ENCODE assay signal across 8 cellular contexts in genomic region chr1:43531906-43532584, GRCh38. TPM values are rescaled to one million over a fixed set of nuclear protein-coding genes. Genes with fewer than 3 reads are reported as not detected.
A peak's percentile ranks its signal among the peaks of the same experiment; 100 is the strongest.
DNase-seq lines count a peak whose midpoint lies in the region; ATAC-seq and TF ChIP-seq lines count a peak whose summit lies in the region.

No MANE protein-coding gene starts in this region.

- peak overlapping the region; percentile 5; the same call in 1 of the 2 replicates for H3K9ac ChIP-seq in OCI-LY1 (ENCODE audit: low read length)
- no peak overlapping the region for H3K9ac ChIP-seq in parathyroid adenoma

- no peaks in the 10 kb centered on the region for H3K27me3 Mint-ChIP-seq in Calu3 (ENCODE audit: unreplicated experiment)

- intact Hi-C loops in Calu3 (cut with micrococcal nuclease; ENCODE audit: unreplicated experiment) (no loop called here), esophagus squamous epithelium (cut with DNase I) (no loop called here)

- no peak overlapping the region for H3K27ac ChIP-seq in OCI-LY1 (ENCODE audit: low read depth, low read length, poor library complexity, severe bottlenecking)
- H3K27ac ChIP-seq in esophagus squamous epithelium: peak overlapping the region; percentile 88 to 96 (median 94)
- H3K27ac ChIP-seq in parathyroid adenoma: peak overlapping the region; percentile 79

- H3K27ac Mint-ChIP-seq in Calu3 (ENCODE audit: unreplicated experiment): peak overlapping the region; percentile 94

- no peaks in the 10 kb centered on the region for H4K20me1 ChIP-seq in OCI-LY1 (ENCODE audit: insufficient read depth, low read length)

- H3K4me3 Mint-ChIP-seq in Calu3 (ENCODE audit: low read depth, unreplicated experiment): peak overlapping the region; percentile 90

- H3K9me2 ChIP-seq in OCI-LY1 (ENCODE audit: low read depth, low read length): no peaks in the 10 kb centered on the region

- ATAC-seq in GM21723 (IDR thresholded peaks at IDR 0.05; ENCODE audit: unreplicated experiment): no peak
- ATAC-seq in HG03025 (IDR thresholded peaks at IDR 0.05; ENCODE audit: low FRiP score, unreplicated experiment): no peak
- ATAC-seq in GM19351 (IDR thresholded peaks at IDR 0.05; ENCODE audit: unreplicated experiment): no peak
- ATAC-seq in HG02884 (IDR thresholded peaks at IDR 0.05; ENCODE audit: unreplicated experiment): no peak

- peaks cover 35% of the 10 kb centered on the region for H3K36me3 Mint-ChIP-seq in Calu3 (ENCODE audit: insufficient read depth, unreplicated experiment)

- TF ChIP-seq CTCF in Calu3 (IDR thresholded peaks at IDR 0.05; ENCODE audit: unreplicated experiment) (no peak), OCI-LY1 (IDR thresholded peaks at IDR 0.05; ENCODE audit: low read length) (no peak), esophagus squamous epithelium (IDR thresholded peaks at IDR 0.05) (no peak), parathyroid adenoma (IDR thresholded peaks at IDR 0.05) (no peak)

- TF ChIP-seq POLR2A in esophagus squamous epithelium (IDR thresholded peaks at IDR 0.05): no peak

- H3K4me2 ChIP-seq in OCI-LY1 (ENCODE audit: low read length) (peak overlapping the region; percentile 56), parathyroid adenoma (ENCODE audit: low read length) (peak overlapping the region; percentile 65)

- WGBS in esophagus squamous epithelium, 2 donors: 16 to 20% methylated on average over 10 to 11 of the region's 15 CpGs

- H3K4me1 ChIP-seq in OCI-LY1 (ENCODE audit: insufficient read depth, low read length, severe bottlenecking): peaks cover 8% of the 10 kb centered on the region
- peaks cover 11 to 75% (median 49%) of the 10 kb centered on the region in 3 donors for H3K4me1 ChIP-seq in esophagus squamous epithelium
- peaks cover 12% of the 10 kb centered on the region for H3K4me1 ChIP-seq in parathyroid adenoma

- DNase-seq in Calu3 (peak; percentile 29), esophagus squamous epithelium (lab: John Stamatoyannopoulos, UW) (no peak)

- no peak overlapping the region for H2AFZ ChIP-seq in OCI-LY1 (ENCODE audit: low read length)
- H2AFZ ChIP-seq in parathyroid adenoma: peak overlapping the region; percentile 53

- peaks cover 60% of the 10 kb centered on the region for H3K4me1 Mint-ChIP-seq in Calu3 (ENCODE audit: low read depth, unreplicated experiment)

- no peaks in the 10 kb centered on the region for H3K36me3 ChIP-seq in OCI-LY1 (ENCODE audit: insufficient read depth, low read length)
- no peaks in the 10 kb centered on the region for H3K36me3 ChIP-seq in esophagus squamous epithelium
- H3K36me3 ChIP-seq in parathyroid adenoma (ENCODE audit: control insufficient read depth, insufficient read depth, low read length): no peaks in the 10 kb centered on the region

- H3K27me3 ChIP-seq in OCI-LY1 (ENCODE audit: insufficient read depth, low read length) (peaks cover 5% of the 10 kb centered on the region; the same call in 1 of the 2 replicates), esophagus squamous epithelium (peaks cover 0 to 17% (median 0%) of the 10 kb centered on the region in 4 donors), parathyroid adenoma (ENCODE audit: control insufficient read depth, insufficient read depth, low read length) (no peaks in the 10 kb centered on the region)

- peak overlapping the region; percentile 48 for H3K4me3 ChIP-seq in OCI-LY1 (ENCODE audit: low read depth, low read length, poor library complexity, severe bottlenecking)
- peak overlapping the region; percentile 66 to 94 (median 75) for H3K4me3 ChIP-seq in esophagus squamous epithelium
- H3K4me3 ChIP-seq in parathyroid adenoma (ENCODE audit: low read depth, low read length): peak overlapping the region; percentile 53

- CTCF ChIA-PET in Calu3 (lab: Charles Lee): interaction anchor here (1.7 kb wide), 1 partner anchor 118 kb away, joined by 3 read pairs; the partner anchor contains the start of gene KDM4A

- H3K9me3 Mint-ChIP-seq in Calu3 (ENCODE audit: low read depth, unreplicated experiment): no peaks in the 10 kb centered on the region

- no peaks in the 10 kb centered on the region for H3K79me2 ChIP-seq in OCI-LY1 (ENCODE audit: insufficient read depth, low read length)
- no peaks in the 10 kb centered on the region for H3K79me2 ChIP-seq in parathyroid adenoma

- H3K9me3 ChIP-seq in OCI-LY1 (ENCODE audit: low read length) (no peaks in the 10 kb centered on the region), esophagus squamous epithelium (no peaks in the 10 kb centered on the region), parathyroid adenoma (ENCODE audit: control insufficient read depth, low read length) (no peaks in the 10 kb centered on the region)

- no peaks in the 10 kb centered on the region for H3F3A ChIP-seq in OCI-LY1 (ENCODE audit: insufficient read depth, low read length)

- BruUV-seq in Calu3 (replicated peaks; lab: Mats Ljungman, UMichigan): no TSS peak

RNA-seq across cellular contexts. Expression of gene PTPRF, which starts 1.4 kb away (rescaled TPM):
- total RNA-seq in Calu3 (2022) (240 and 318 TPM in 2 replicates), esophagus squamous epithelium (100 to 1,000 TPM; 104 to 243 (median 112) TPM)
